Comparison of ENCODE assay signal across 9 cellular contexts in the genomic region with DNA sequence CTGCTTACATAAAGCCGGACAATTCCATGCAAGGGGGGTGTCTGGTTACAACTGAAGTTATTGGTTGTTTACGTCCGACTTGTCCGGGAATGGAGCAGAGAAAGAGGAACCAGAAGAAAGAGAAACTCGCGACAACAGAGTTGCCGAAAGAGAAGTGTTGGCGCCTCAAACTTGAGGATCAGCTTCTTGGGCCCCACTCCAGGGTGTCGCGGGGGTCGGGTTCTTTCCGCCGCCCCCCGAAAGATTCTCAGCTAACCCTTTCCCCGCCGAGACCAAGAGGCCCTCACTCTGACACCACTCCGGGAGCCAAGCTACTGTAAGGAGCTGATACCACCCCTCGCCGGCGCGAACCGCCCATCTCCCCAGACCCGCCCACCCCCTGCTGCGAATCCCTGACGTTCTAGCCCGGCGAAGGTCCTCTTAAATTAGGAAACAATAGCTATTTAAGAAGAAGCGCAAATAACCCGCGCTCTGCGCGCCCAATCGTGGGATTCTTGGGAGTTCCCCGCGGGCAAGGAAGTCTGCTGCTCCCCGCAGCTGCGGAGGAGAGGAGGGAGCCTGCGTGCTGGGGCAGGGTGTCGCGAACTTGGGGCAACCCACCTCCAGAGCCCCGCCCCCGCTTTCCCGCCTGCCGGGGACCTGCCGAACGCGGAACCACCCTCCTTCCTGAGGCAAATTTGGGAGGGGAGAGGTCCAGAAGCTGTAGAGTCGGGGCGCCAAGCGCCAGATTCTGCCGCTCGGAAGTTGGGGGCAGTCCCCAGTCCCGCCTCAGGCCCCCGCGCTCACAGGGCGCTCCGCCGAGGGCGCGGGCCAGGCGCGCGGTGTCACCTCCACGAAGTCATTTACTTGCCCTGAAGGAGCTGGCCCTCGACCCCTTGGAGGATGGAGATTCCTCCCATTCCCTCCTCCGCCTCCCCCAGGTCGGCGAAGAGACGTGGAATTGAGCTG. TPM values are rescaled to one million over a fixed set of nuclear protein-coding genes. Genes with fewer than 3 reads are reported as not detected.
DNase-seq lines count a peak whose midpoint lies in the region; ATAC-seq and TF ChIP-seq lines count a peak whose summit lies in the region.
"Had no signal": no experiment of that assay in that cellular context is flagged by ENCODE, and none has a peak within 500 bp of the region (broad histone marks: within the 10 kb centered on the region; RNA-seq: fewer than 3 reads in every experiment).

No MANE protein-coding gene starts in this region.

- H3K79me2 ChIP-seq in PC-9 (ENCODE audit: low read depth) = no peaks in the 10 kb centered on the region

- no peak overlapping the region for H3K4me2 ChIP-seq in PC-9

- TF ChIP-seq CTCF in endothelial cell (IDR thresholded peaks at IDR 0.05; ENCODE audit: unreplicated experiment) (no peak), PC-9 (conservative IDR thresholded peaks at IDR 0.05) (no peak)

- no TSS peak for BruUV-seq in PC-9 (replicated peaks; lab: Mats Ljungman, UMichigan)

- CTCF ChIA-PET in PC-9 (lab: Charles Lee) = no interaction called here

- H3K27ac ChIP-seq in SJCRH30 (no peak overlapping the region), PC-9 (no peak overlapping the region)

- peaks cover 20% of the 10 kb centered on the region for H3K27me3 Mint-ChIP-seq in endothelial cell (ENCODE audit: unreplicated experiment)
- H3K27me3 Mint-ChIP-seq in naive B cell = peaks cover 70 to 92% (median 79%) of the 10 kb centered on the region in 3 donors

- H4K20me1 ChIP-seq in PC-9 (ENCODE audit: insufficient read depth) = no peaks in the 10 kb centered on the region

- peak overlapping the region; percentile 47 for H3K4me3 ChIP-seq in SJCRH30
- no peak overlapping the region for H3K4me3 ChIP-seq in PC-9

- H3K9me3 ChIP-seq in SJCRH30 (replicated peaks) (no peaks in the 10 kb centered on the region; the same call in 1 of the 2 replicates), PC-9 (ENCODE audit: insufficient read depth, low read depth) (no peaks in the 10 kb centered on the region; the same call in 1 of the 2 replicates)

- H3K4me3 Mint-ChIP-seq in endothelial cell (ENCODE audit: unreplicated experiment) (peak overlapping the region; percentile 97), naive B cell (peak overlapping the region; percentile 82 to 98 (median 94))

- peaks cover 3% of the 10 kb centered on the region for H3K36me3 Mint-ChIP-seq in endothelial cell (ENCODE audit: low read depth, unreplicated experiment)
- peaks cover 0 to 7% of the 10 kb centered on the region in 2 donors for H3K36me3 Mint-ChIP-seq in naive B cell

- POLR2A ChIA-PET in PC-9 (lab: Charles Lee; ENCODE audit: unreplicated experiment) = no interaction called here

- peak; percentile 62 to 63 for ATAC-seq in naive B cell (ENCODE audit: low read depth in 2 of 2)
- ATAC-seq in HG02588 (IDR thresholded peaks at IDR 0.05; ENCODE audit: unreplicated experiment) = no peak
- ATAC-seq in GM19463 (IDR thresholded peaks at IDR 0.05; ENCODE audit: unreplicated experiment) = no peak

- peak; percentile 28 for DNase-seq in activated CD4-positive, alpha-beta T cell treated with anti-CD3 and anti-CD28 coated beads for 48 hours
- DNase-seq in activated CD4-positive, alpha-beta T cell treated with anti-CD3 and anti-CD28 coated beads, Interleukin-2, amount 50 U/mL, for 4 hours = no peak
- DNase-seq in SJCRH30 = peak in 1 of 2 experiments; percentile 32
- peak; percentile 41 for DNase-seq in endothelial cell (ENCODE audit: low spot score)
- no peak for DNase-seq in naive B cell
- DNase-seq in PC-9 = no peak

- no peaks in the 10 kb centered on the region for H3K4me1 ChIP-seq in SJCRH30
- H3K4me1 ChIP-seq in PC-9 (replicated peaks; ENCODE audit: insufficient read depth) = no peaks in the 10 kb centered on the region

- H3K9me3 Mint-ChIP-seq in endothelial cell (ENCODE audit: unreplicated experiment) (no peaks in the 10 kb centered on the region), naive B cell (peaks cover 0 to 18% (median 3%) of the 10 kb centered on the region in 7 donors)

- intact Hi-C loops in PC-9 (cut with micrococcal nuclease; ENCODE audit: unreplicated experiment) = no loop called here

- no peak overlapping the region for H2AFZ ChIP-seq in PC-9

- H3K27ac Mint-ChIP-seq in endothelial cell (ENCODE audit: unreplicated experiment) (peak overlapping the region; percentile 26), naive B cell (peak overlapping the region in 5 of 6 donors; percentile 29 to 93 (median 62))

- H3F3A ChIP-seq in PC-9 (ENCODE audit: insufficient read depth, low read depth) = no peaks in the 10 kb centered on the region; the same call in 1 of the 2 replicates

- H3K9me2 ChIP-seq in PC-9 (ENCODE audit: insufficient read depth) = no peaks in the 10 kb centered on the region

- H3K27me3 ChIP-seq in SJCRH30 (no peaks in the 10 kb centered on the region), PC-9 (ENCODE audit: insufficient read depth, low read depth) (peaks cover 33% of the 10 kb centered on the region)

- H3K36me3 ChIP-seq in SJCRH30 (no peaks in the 10 kb centered on the region), PC-9 (ENCODE audit: low read depth) (no peaks in the 10 kb centered on the region)

- H3K4me1 Mint-ChIP-seq in endothelial cell (ENCODE audit: unreplicated experiment) (peaks cover 35% of the 10 kb centered on the region), naive B cell (peaks cover 24 to 35% (median 31%) of the 10 kb centered on the region in 3 donors)

RNA-seq across cellular contexts. Expression of gene SP9, which starts 8.5 kb away (rescaled TPM):
- total RNA-seq in SJCRH30 (2014; rRNA removed; shearing (Covaris generic)) = 4.1 TPM in 2 replicates
- total RNA-seq in endothelial cell (ENCODE audit: unreplicated experiment) (0.31 TPM), PC-9 (2021) (not detected in 2 replicates)
- polyA plus RNA-seq in naive B cell (ENCODE audit: low read depth in 6 of 6) = not detected
- polyA plus RNA-seq: adipose tissue had no signal

Comparison
In these comparisons a context has a peak if more than half of its experiments do, and no peak if none do; other contexts are left out.
1. DNase-seq: peak in activated CD4-positive, alpha-beta T cell treated with anti-CD3 and anti-CD28 coated beads for 48 hours (single experiment) and endothelial cell (single experiment); none in activated CD4-positive, alpha-beta T cell treated with anti-CD3 and anti-CD28 coated beads, Interleukin-2, amount 50 U/mL, for 4 hours (0 of 2), naive B cell (single experiment) and PC-9 (0 of 2).
2. ATAC-seq: peak in naive B cell (2 of 2); none in HG02588 (single experiment) and GM19463 (single experiment).